In genomic region chr2:193861557-193861956, GRCh38 we compare ENCODE assay signal across 25 cellular contexts.
DNase-seq lines count a peak whose midpoint lies in the region; ATAC-seq and TF ChIP-seq lines count a peak whose summit lies in the region.
"Had no signal": no experiment of that assay in that cellular context is flagged by ENCODE, and none has a peak within 500 bp of the region (broad histone marks: within the 10 kb centered on the region; RNA-seq: fewer than 3 reads in every experiment).

No MANE protein-coding gene starts in this region.

- no peak for ATAC-seq in SK-N-SH treated with all-trans-retinoic acid at 6 μM for 48 hours
- no peak for ATAC-seq in PC-3
- no peak for ATAC-seq in GM23338
- ATAC-seq: activated CD4-positive, alpha-beta T cell treated with anti-CD3 and anti-CD28 coated beads for 36 hours; activated CD8-positive, alpha-beta T cell treated with anti-CD3 and anti-CD28 coated beads, Interleukin-2, amount 10 ng/mL, durations not matched to agents 7 days and 5 days; activated naive CD8-positive, alpha-beta T cell treated with anti-CD3 and anti-CD28 coated beads, Interleukin-2, amount 50 U/mL, for 24 hours; heart left ventricle; naive thymus-derived CD8-positive, alpha-beta T cell had no signal

- no peaks in the 10 kb centered on the region for H3K36me3 ChIP-seq in SK-N-SH (replicated peaks in 1 of 2; ENCODE audit: control insufficient read depth in 1 of 2, insufficient read depth in 2 of 2, low read length in 1 of 2)
- H3K36me3 ChIP-seq in PC-3 (ENCODE audit: low read depth, low read length): no peaks in the 10 kb centered on the region
- no peaks in the 10 kb centered on the region for H3K36me3 ChIP-seq in GM23338 (ENCODE audit: insufficient read depth)
- H3K36me3 ChIP-seq: heart left ventricle had no signal

- H3K4me1 Mint-ChIP-seq in endothelial cell (ENCODE audit: unreplicated experiment): no peaks in the 10 kb centered on the region
- H3K4me1 Mint-ChIP-seq in GM23338: no peaks in the 10 kb centered on the region
- H3K4me1 Mint-ChIP-seq: activated CD4-positive, alpha-beta T cell treated with anti-CD3 and anti-CD28 coated beads for 36 hours; activated naive CD8-positive, alpha-beta T cell treated with anti-CD3 and anti-CD28 coated beads, Interleukin-2, amount 50 U/mL, for 24 hours; naive thymus-derived CD8-positive, alpha-beta T cell had no signal

- no peaks in the 10 kb centered on the region for H3K27me3 ChIP-seq in SK-N-SH (ENCODE audit: insufficient read depth)
- H3K27me3 ChIP-seq in PC-3 (ENCODE audit: low read length): no peaks in the 10 kb centered on the region
- no peaks in the 10 kb centered on the region for H3K27me3 ChIP-seq in GM23338 (ENCODE audit: insufficient read depth)
- H3K27me3 ChIP-seq: heart left ventricle had no signal

- H3K79me2 ChIP-seq in SK-N-SH (ENCODE audit: insufficient read depth): no peaks in the 10 kb centered on the region
- H3K79me2 ChIP-seq in PC-3 (ENCODE audit: low read length): no peaks in the 10 kb centered on the region
- no peaks in the 10 kb centered on the region for H3K79me2 ChIP-seq in GM23338 (replicated peaks; ENCODE audit: insufficient read depth)

- TF ChIP-seq RAD21 in SK-N-SH (IDR thresholded peaks at IDR 0.05; ENCODE audit: low read length): no peak

- H3K4me3 ChIP-seq in SK-N-SH (ENCODE audit: low read depth in 2 of 2, low read length in 1 of 2) (no peak overlapping the region), PC-3 (ENCODE audit: low read length) (no peak overlapping the region), GM23338 (no peak overlapping the region)
- H3K4me3 ChIP-seq: heart left ventricle, SK-N-MC had no signal

- DNase-seq in SK-N-SH (no peak), PC-3 (no peak), endothelial cell (ENCODE audit: low spot score) (no peak), HuH-7 (ENCODE audit: low spot score) (no peak), NCI-H146 (lab: John Stamatoyannopoulos, UW) (no peak), mesenteric fat pad (ENCODE audit: low spot score) (no peak), GM23338 (ENCODE audit: low spot score) (no peak)
- DNase-seq: activated CD4-positive, alpha-beta T cell treated with anti-CD3 and anti-CD28 coated beads for 36 hours; activated CD8-positive, alpha-beta T cell treated with anti-CD3 and anti-CD28 coated beads, Interleukin-2, amount 10 ng/mL, durations not matched to agents 7 days and 5 days; activated gamma-delta T cell treated with Interleukin-2 at 50 U/mL for 16 hours; activated naive CD8-positive, alpha-beta T cell treated with anti-CD3 and anti-CD28 coated beads, Interleukin-2, amount 50 U/mL, for 24 hours; DMS79 treated with DMSO at 0.1 percent for 48 hours; heart left ventricle; HFFc6; Karpas-422; kidney; midbrain; naive thymus-derived CD8-positive, alpha-beta T cell; NCI-H187; NCI-H2227 treated with DMSO at 0.1 percent for 48 hours; stimulated activated naive CD4-positive, alpha-beta T cell treated with Interleukin-2 at 50 U/mL for 16 hours had no signal

- no peaks in the 10 kb centered on the region for H3K36me3 Mint-ChIP-seq in endothelial cell (ENCODE audit: low read depth, unreplicated experiment)
- no peaks in the 10 kb centered on the region for H3K36me3 Mint-ChIP-seq in GM23338 (ENCODE audit: low read depth)
- H3K36me3 Mint-ChIP-seq: naive thymus-derived CD8-positive, alpha-beta T cell had no signal

- H3K4me3 Mint-ChIP-seq in endothelial cell (ENCODE audit: unreplicated experiment) (no peak overlapping the region), GM23338 (no peak overlapping the region)
- H3K4me3 Mint-ChIP-seq: activated CD4-positive, alpha-beta T cell treated with anti-CD3 and anti-CD28 coated beads for 36 hours; activated CD8-positive, alpha-beta T cell treated with anti-CD3 and anti-CD28 coated beads, Interleukin-2, amount 10 ng/mL, durations not matched to agents 7 days and 5 days; activated naive CD8-positive, alpha-beta T cell treated with anti-CD3 and anti-CD28 coated beads, Interleukin-2, amount 50 U/mL, for 24 hours; HFFc6; naive thymus-derived CD8-positive, alpha-beta T cell had no signal

- H3K9me3 ChIP-seq in SK-N-SH (no peaks in the 10 kb centered on the region), PC-3 (ENCODE audit: low read length) (no peaks in the 10 kb centered on the region)

- H3F3A ChIP-seq in SK-N-SH (replicated peaks; ENCODE audit: insufficient read depth) (peaks cover 5% of the 10 kb centered on the region), PC-3 (ENCODE audit: low read length, unreplicated experiment) (no peaks in the 10 kb centered on the region), GM23338 (replicated peaks; ENCODE audit: low read depth) (no peaks in the 10 kb centered on the region)

- H4K20me1 ChIP-seq in SK-N-SH (ENCODE audit: insufficient read depth) (no peaks in the 10 kb centered on the region), PC-3 (ENCODE audit: low read length) (no peaks in the 10 kb centered on the region), GM23338 (replicated peaks; ENCODE audit: insufficient read depth) (no peaks in the 10 kb centered on the region)

- peak overlapping the region; percentile 65; the same call in 1 of the 2 replicates for H2AFZ ChIP-seq in SK-N-SH (ENCODE audit: low read depth)
- H2AFZ ChIP-seq in PC-3 (ENCODE audit: low read length): no peak overlapping the region
- no peak overlapping the region for H2AFZ ChIP-seq in GM23338

- no peak overlapping the region for H3K9ac ChIP-seq in SK-N-SH
- no peak overlapping the region for H3K9ac ChIP-seq in PC-3 (ENCODE audit: low read length)

- CTCF ChIA-PET in SK-N-SH (lab: Yijun Ruan, JAX): interaction anchor here (1.6 kb wide), 1 partner anchor 57 kb away, joined by 3 read pairs; no protein-coding TSS in a partner anchor
- CTCF ChIA-PET in PC-3 (lab: Charles Lee): interaction anchor here (0.7 kb wide), 1 partner anchor 84 kb away, joined by 4 read pairs; no protein-coding TSS in a partner anchor

- no peaks in the 10 kb centered on the region for H3K27me3 Mint-ChIP-seq in endothelial cell (ENCODE audit: unreplicated experiment)
- H3K27me3 Mint-ChIP-seq in GM23338 (ENCODE audit: insufficient read depth, low read depth, poor library complexity): no peaks in the 10 kb centered on the region
- H3K27me3 Mint-ChIP-seq: activated CD4-positive, alpha-beta T cell treated with anti-CD3 and anti-CD28 coated beads for 36 hours; activated naive CD8-positive, alpha-beta T cell treated with anti-CD3 and anti-CD28 coated beads, Interleukin-2, amount 50 U/mL, for 24 hours; naive thymus-derived CD8-positive, alpha-beta T cell had no signal

- no peak for TF ChIP-seq EP300 in SK-N-SH (IDR thresholded peaks at IDR 0.05; ENCODE audit: borderline replicate concordance in 1 of 2, low read depth in 1 of 2, low read length in 1 of 2)

- no peaks in the 10 kb centered on the region for H3K9me2 ChIP-seq in SK-N-SH
- no peaks in the 10 kb centered on the region for H3K9me2 ChIP-seq in PC-3 (replicated peaks; ENCODE audit: low read length)
- no peaks in the 10 kb centered on the region for H3K9me2 ChIP-seq in GM23338 (ENCODE audit: insufficient read depth)

- H3K9me3 Mint-ChIP-seq in endothelial cell (ENCODE audit: unreplicated experiment) (no peaks in the 10 kb centered on the region), GM23338 (no peaks in the 10 kb centered on the region)
- H3K9me3 Mint-ChIP-seq: activated naive CD8-positive, alpha-beta T cell treated with anti-CD3 and anti-CD28 coated beads, Interleukin-2, amount 50 U/mL, for 24 hours had no signal

- intact Hi-C loops in PC-3 (cut with micrococcal nuclease): no loop called here

- BruUV-seq in PC-3 (replicated peaks; lab: Mats Ljungman, UMichigan): no TSS peak

- H3K27ac ChIP-seq in SK-N-SH (ENCODE audit: low read depth in 2 of 2, low read length in 1 of 2) (no peak overlapping the region), PC-3 (ENCODE audit: low read length) (no peak overlapping the region), GM23338 (ENCODE audit: low read depth) (no peak overlapping the region)
- H3K27ac ChIP-seq: epithelial cell of prostate, heart left ventricle, HL-60, SK-N-MC had no signal

- H3K4me1 ChIP-seq in SK-N-SH (ENCODE audit: control insufficient read depth in 1 of 2, insufficient read depth in 2 of 2, low read depth in 1 of 2, low read length in 1 of 2) (no peaks in the 10 kb centered on the region), PC-3 (ENCODE audit: insufficient read depth, low read length) (no peaks in the 10 kb centered on the region), GM23338 (ENCODE audit: insufficient read depth) (no peaks in the 10 kb centered on the region)
- H3K4me1 ChIP-seq: heart left ventricle had no signal

- POLR2A ChIA-PET in SK-N-SH (lab: Yijun Ruan, JAX) (no interaction called here), PC-3 (lab: Charles Lee; ENCODE audit: unreplicated experiment) (no interaction called here)

- H3K27ac Mint-ChIP-seq in endothelial cell (ENCODE audit: unreplicated experiment): no peak overlapping the region
- H3K27ac Mint-ChIP-seq in GM23338: no peak overlapping the region
- H3K27ac Mint-ChIP-seq: activated CD4-positive, alpha-beta T cell treated with anti-CD3 and anti-CD28 coated beads for 36 hours; activated CD8-positive, alpha-beta T cell treated with anti-CD3 and anti-CD28 coated beads, Interleukin-2, amount 10 ng/mL, durations not matched to agents 7 days and 5 days; activated naive CD8-positive, alpha-beta T cell treated with anti-CD3 and anti-CD28 coated beads, Interleukin-2, amount 50 U/mL, for 24 hours; HFFc6; naive thymus-derived CD8-positive, alpha-beta T cell had no signal

- TF ChIP-seq CTCF in SK-N-SH (IDR thresholded peaks at IDR 0.05): no peak
- TF ChIP-seq CTCF in PC-3 (conservative IDR thresholded peaks at IDR 0.05; ENCODE audit: low read depth, low read length): peak; percentile 47; the same call in 1 of the 2 replicates
- peak; percentile 33 for TF ChIP-seq CTCF in endothelial cell (IDR thresholded peaks at IDR 0.05; ENCODE audit: unreplicated experiment)
- TF ChIP-seq CTCF in GM23338 (conservative IDR thresholded peaks at IDR 0.05; ENCODE audit: low read depth in 2 of 2): peak in 1 of 2 experiments; percentile 49; a peak in 3 of 4 replicates

- H3K4me2 ChIP-seq in SK-N-SH (no peak overlapping the region), PC-3 (ENCODE audit: low read length) (no peak overlapping the region), GM23338 (no peak overlapping the region)

TF ChIP-seq in GM23338, 12 proteins besides CTCF, POLR2A, EP300 and RAD21:
- TF ChIP-seq EZH2phosphoT487 (IDR thresholded peaks at IDR 0.05; ENCODE audit: unreplicated experiment) (no peak), ZNF114 (CRISPR knock-in tag; IDR thresholded peaks at IDR 0.05) (no peak)
